2 cellular contexts compared by ENCODE assay signal in the genomic region with DNA sequence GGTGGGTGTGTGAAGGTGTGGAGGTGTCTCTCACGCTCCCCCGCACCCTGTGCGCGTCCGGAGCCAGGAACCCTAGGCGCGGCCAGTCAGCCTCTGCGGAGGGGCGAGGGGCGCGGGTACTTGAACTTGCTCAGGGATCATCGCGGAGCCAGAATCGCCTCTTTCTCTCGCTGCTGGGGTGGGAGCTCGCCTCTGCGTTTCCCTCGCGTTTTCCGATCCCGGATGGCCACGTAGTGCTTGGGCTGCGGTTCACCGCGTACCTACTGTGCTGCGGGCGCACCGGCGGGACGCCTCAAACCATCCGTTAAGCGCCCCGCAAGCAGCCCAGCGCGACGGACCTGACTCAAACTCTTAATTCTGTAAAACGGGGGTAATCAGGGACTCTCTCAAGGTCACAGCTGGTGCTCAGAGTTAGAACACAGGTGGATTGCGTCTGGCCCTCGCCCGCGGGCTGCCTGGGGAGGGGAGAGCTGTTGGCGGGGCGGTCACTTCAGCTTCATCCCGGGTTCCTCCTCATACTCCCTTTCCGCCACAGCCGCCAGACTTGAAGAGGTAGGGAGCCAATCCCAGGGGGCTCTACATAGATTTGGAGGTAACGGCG.
TF ChIP-seq lines count a peak whose summit lies in the region.

No MANE protein-coding gene starts in this region.

TF ChIP-seq in GM12878, 131 proteins besides CTCF, POLR2A, EP300 and RAD21:
- TF ChIP-seq SUZ12 (IDR thresholded peaks at IDR 0.05; ENCODE audit: unreplicated experiment) (peak; percentile 19), SREBF2 (IDR thresholded peaks at IDR 0.05; ENCODE audit: low read length) (no peak)
TF ChIP-seq in GM12878: peak in this region for 1.

TF ChIP-seq in HepG2, 621 proteins besides CTCF, POLR2A, EP300 and RAD21 (continues in another document):
- TF ChIP-seq HNRNPLL (IDR thresholded peaks at IDR 0.05; ENCODE audit: low read depth, low read length, poor library complexity, severe bottlenecking) (peak; percentile 27), TOE1 (CRISPR knock-in tag; IDR thresholded peaks at IDR 0.05) (no peak), DNMT3B (CRISPR knock-in tag; conservative IDR thresholded peaks at IDR 0.05) (no peak), DPF2 (CRISPR knock-in tag; IDR thresholded peaks at IDR 0.05; ENCODE audit: borderline replicate concordance, low read depth) (no peak), POGZ (CRISPR knock-in tag; IDR thresholded peaks at IDR 0.05) (peak; percentile 19; the same call in 1 of the 2 replicates), RFXANK (CRISPR knock-in tag; IDR thresholded peaks at IDR 0.05) (no peak), KLF15 (CRISPR knock-in tag; IDR thresholded peaks at IDR 0.05; ENCODE audit: borderline replicate concordance) (0 out of 2 replicates have a peak, but pooled peaks have one; percentile 5), ZNF691 (CRISPR knock-in tag; IDR thresholded peaks at IDR 0.05; ENCODE audit: borderline replicate concordance, low read depth) (0 out of 2 replicates have a peak, but pooled peaks have one; percentile 45), KAT8 (CRISPR knock-in tag; IDR thresholded peaks at IDR 0.05) (no peak), KDM5B (CRISPR knock-in tag; IDR thresholded peaks at IDR 0.05; ENCODE audit: borderline replicate concordance) (peak; percentile 5; the same call in 1 of the 2 replicates), ZNF800 (CRISPR knock-in tag; IDR thresholded peaks at IDR 0.05) (peak; percentile 79; the same call in 1 of the 2 replicates), ZNF556 (CRISPR knock-in tag; IDR thresholded peaks at IDR 0.05; ENCODE audit: borderline replicate concordance) (0 out of 2 replicates have a peak, but pooled peaks have one; percentile 14), ZMYM4 (CRISPR knock-in tag; IDR thresholded peaks at IDR 0.05) (0 out of 2 replicates have a peak, but pooled peaks have one; percentile 12), CSRNP2 (CRISPR knock-in tag; conservative IDR thresholded peaks at IDR 0.05; ENCODE audit: low read depth) (no peak), MTF2 (CRISPR knock-in tag; IDR thresholded peaks at IDR 0.05; ENCODE audit: borderline replicate concordance) (peak; percentile 85; the same call in 1 of the 2 replicates), ZNF501 (CRISPR knock-in tag; IDR thresholded peaks at IDR 0.05) (peak; percentile 60; the same call in 1 of the 2 replicates), ZNF572 (CRISPR knock-in tag; IDR thresholded peaks at IDR 0.05) (0 out of 2 replicates have a peak, but pooled peaks have one; percentile 9), AHR (CRISPR knock-in tag; IDR thresholded peaks at IDR 0.05) (no peak)
- TF ChIP-seq, protein P1, sequence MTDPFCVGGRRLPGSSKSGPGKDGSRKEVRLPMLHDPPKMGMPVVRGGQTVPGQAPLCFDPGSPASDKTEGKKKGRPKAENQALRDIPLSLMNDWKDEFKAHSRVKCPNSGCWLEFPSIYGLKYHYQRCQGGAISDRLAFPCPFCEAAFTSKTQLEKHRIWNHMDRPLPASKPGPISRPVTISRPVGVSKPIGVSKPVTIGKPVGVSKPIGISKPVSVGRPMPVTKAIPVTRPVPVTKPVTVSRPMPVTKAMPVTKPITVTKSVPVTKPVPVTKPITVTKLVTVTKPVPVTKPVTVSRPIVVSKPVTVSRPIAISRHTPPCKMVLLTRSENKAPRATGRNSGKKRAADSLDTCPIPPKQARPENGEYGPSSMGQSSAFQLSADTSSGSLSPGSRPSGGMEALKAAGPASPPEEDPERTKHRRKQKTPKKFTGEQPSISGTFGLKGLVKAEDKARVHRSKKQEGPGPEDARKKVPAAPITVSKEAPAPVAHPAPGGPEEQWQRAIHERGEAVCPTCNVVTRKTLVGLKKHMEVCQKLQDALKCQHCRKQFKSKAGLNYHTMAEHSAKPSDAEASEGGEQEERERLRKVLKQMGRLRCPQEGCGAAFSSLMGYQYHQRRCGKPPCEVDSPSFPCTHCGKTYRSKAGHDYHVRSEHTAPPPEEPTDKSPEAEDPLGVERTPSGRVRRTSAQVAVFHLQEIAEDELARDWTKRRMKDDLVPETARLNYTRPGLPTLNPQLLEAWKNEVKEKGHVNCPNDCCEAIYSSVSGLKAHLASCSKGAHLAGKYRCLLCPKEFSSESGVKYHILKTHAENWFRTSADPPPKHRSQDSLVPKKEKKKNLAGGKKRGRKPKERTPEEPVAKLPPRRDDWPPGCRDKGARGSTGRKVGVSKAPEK (CRISPR knock-in tag; IDR thresholded peaks at IDR 0.05; ENCODE audit: borderline replicate concordance): 0 out of 2 replicates have a peak, but pooled peaks have one; percentile 66
- TF ChIP-seq, protein P2, sequence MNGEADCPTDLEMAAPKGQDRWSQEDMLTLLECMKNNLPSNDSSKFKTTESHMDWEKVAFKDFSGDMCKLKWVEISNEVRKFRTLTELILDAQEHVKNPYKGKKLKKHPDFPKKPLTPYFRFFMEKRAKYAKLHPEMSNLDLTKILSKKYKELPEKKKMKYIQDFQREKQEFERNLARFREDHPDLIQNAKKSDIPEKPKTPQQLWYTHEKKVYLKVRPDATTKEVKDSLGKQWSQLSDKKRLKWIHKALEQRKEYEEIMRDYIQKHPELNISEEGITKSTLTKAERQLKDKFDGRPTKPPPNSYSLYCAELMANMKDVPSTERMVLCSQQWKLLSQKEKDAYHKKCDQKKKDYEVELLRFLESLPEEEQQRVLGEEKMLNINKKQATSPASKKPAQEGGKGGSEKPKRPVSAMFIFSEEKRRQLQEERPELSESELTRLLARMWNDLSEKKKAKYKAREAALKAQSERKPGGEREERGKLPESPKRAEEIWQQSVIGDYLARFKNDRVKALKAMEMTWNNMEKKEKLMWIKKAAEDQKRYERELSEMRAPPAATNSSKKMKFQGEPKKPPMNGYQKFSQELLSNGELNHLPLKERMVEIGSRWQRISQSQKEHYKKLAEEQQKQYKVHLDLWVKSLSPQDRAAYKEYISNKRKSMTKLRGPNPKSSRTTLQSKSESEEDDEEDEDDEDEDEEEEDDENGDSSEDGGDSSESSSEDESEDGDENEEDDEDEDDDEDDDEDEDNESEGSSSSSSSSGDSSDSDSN (CRISPR knock-in tag; IDR thresholded peaks at IDR 0.05): peak; percentile 58; the same call in 1 of the 2 replicates
- TF ChIP-seq, protein P3, sequence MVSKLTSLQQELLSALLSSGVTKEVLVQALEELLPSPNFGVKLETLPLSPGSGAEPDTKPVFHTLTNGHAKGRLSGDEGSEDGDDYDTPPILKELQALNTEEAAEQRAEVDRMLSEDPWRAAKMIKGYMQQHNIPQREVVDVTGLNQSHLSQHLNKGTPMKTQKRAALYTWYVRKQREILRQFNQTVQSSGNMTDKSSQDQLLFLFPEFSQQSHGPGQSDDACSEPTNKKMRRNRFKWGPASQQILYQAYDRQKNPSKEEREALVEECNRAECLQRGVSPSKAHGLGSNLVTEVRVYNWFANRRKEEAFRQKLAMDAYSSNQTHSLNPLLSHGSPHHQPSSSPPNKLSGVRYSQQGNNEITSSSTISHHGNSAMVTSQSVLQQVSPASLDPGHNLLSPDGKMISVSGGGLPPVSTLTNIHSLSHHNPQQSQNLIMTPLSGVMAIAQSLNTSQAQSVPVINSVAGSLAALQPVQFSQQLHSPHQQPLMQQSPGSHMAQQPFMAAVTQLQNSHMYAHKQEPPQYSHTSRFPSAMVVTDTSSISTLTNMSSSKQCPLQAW (CRISPR knock-in tag; IDR thresholded peaks at IDR 0.05): 0 out of 2 replicates have a peak, but pooled peaks have one; percentile 19
- TF ChIP-seq, protein P4, sequence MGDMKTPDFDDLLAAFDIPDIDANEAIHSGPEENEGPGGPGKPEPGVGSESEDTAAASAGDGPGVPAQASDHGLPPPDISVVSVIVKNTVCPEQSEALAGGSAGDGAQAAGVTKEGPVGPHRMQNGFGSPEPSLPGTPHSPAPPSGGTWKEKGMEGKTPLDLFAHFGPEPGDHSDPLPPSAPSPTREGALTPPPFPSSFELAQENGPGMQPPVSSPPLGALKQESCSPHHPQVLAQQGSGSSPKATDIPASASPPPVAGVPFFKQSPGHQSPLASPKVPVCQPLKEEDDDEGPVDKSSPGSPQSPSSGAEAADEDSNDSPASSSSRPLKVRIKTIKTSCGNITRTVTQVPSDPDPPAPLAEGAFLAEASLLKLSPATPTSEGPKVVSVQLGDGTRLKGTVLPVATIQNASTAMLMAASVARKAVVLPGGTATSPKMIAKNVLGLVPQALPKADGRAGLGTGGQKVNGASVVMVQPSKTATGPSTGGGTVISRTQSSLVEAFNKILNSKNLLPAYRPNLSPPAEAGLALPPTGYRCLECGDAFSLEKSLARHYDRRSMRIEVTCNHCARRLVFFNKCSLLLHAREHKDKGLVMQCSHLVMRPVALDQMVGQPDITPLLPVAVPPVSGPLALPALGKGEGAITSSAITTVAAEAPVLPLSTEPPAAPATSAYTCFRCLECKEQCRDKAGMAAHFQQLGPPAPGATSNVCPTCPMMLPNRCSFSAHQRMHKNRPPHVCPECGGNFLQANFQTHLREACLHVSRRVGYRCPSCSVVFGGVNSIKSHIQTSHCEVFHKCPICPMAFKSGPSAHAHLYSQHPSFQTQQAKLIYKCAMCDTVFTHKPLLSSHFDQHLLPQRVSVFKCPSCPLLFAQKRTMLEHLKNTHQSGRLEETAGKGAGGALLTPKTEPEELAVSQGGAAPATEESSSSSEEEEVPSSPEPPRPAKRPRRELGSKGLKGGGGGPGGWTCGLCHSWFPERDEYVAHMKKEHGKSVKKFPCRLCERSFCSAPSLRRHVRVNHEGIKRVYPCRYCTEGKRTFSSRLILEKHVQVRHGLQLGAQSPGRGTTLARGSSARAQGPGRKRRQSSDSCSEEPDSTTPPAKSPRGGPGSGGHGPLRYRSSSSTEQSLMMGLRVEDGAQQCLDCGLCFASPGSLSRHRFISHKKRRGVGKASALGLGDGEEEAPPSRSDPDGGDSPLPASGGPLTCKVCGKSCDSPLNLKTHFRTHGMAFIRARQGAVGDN (CRISPR knock-in tag; IDR thresholded peaks at IDR 0.05): peak; percentile 11
- TF ChIP-seq, protein P5, sequence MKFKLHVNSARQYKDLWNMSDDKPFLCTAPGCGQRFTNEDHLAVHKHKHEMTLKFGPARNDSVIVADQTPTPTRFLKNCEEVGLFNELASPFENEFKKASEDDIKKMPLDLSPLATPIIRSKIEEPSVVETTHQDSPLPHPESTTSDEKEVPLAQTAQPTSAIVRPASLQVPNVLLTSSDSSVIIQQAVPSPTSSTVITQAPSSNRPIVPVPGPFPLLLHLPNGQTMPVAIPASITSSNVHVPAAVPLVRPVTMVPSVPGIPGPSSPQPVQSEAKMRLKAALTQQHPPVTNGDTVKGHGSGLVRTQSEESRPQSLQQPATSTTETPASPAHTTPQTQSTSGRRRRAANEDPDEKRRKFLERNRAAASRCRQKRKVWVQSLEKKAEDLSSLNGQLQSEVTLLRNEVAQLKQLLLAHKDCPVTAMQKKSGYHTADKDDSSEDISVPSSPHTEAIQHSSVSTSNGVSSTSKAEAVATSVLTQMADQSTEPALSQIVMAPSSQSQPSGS (CRISPR knock-in tag; IDR thresholded peaks at IDR 0.05): no peak
- TF ChIP-seq, protein P6, sequence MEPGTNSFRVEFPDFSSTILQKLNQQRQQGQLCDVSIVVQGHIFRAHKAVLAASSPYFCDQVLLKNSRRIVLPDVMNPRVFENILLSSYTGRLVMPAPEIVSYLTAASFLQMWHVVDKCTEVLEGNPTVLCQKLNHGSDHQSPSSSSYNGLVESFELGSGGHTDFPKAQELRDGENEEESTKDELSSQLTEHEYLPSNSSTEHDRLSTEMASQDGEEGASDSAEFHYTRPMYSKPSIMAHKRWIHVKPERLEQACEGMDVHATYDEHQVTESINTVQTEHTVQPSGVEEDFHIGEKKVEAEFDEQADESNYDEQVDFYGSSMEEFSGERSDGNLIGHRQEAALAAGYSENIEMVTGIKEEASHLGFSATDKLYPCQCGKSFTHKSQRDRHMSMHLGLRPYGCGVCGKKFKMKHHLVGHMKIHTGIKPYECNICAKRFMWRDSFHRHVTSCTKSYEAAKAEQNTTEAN (CRISPR knock-in tag; conservative IDR thresholded peaks at IDR 0.05): no peak
- TF ChIP-seq, protein P7, sequence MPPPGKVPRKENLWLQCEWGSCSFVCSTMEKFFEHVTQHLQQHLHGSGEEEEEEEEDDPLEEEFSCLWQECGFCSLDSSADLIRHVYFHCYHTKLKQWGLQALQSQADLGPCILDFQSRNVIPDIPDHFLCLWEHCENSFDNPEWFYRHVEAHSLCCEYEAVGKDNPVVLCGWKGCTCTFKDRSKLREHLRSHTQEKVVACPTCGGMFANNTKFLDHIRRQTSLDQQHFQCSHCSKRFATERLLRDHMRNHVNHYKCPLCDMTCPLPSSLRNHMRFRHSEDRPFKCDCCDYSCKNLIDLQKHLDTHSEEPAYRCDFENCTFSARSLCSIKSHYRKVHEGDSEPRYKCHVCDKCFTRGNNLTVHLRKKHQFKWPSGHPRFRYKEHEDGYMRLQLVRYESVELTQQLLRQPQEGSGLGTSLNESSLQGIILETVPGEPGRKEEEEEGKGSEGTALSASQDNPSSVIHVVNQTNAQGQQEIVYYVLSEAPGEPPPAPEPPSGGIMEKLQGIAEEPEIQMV (CRISPR knock-in tag; IDR thresholded peaks at IDR 0.05; ENCODE audit: low read depth): 0 out of 2 replicates have a peak, but pooled peaks have one; percentile 11
